ENCODE assay signal across 1 cellular context in the genomic region with DNA sequence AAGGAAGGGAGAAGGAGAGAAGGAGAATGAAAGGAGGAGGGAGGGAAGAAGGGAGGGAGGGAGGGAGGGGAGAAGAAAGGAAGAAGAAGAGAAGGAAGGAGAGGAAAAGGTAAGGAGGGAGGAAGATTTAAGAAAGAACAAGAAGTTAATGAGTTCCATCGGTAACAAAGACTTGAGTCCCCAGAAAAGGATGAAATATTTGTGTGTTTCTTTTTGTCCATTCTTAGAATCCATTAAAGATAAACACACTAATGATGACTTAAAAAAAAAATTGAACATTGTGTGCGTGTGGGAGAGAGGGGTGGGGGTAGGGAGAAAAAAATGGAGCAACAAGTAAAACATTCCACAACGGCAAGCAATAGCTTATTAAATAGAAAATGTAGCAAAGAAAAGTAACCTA.
TF ChIP-seq lines count a peak whose summit lies in the region.

No MANE protein-coding gene starts in this region.

TF ChIP-seq in A549, 52 proteins besides CTCF, POLR2A, EP300 and RAD21 (continued from another document):
- TF ChIP-seq, protein P1, sequence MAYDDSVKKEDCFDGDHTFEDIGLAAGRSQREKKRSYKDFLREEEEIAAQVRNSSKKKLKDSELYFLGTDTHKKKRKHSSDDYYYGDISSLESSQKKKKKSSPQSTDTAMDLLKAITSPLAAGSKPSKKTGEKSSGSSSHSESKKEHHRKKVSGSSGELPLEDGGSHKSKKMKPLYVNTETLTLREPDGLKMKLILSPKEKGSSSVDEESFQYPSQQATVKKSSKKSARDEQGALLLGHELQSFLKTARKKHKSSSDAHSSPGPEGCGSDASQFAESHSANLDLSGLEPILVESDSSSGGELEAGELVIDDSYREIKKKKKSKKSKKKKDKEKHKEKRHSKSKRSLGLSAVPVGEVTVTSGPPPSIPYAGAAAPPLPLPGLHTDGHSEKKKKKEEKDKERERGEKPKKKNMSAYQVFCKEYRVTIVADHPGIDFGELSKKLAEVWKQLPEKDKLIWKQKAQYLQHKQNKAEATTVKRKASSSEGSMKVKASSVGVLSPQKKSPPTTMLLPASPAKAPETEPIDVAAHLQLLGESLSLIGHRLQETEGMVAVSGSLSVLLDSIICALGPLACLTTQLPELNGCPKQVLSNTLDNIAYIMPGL (CRISPR knock-in tag; IDR thresholded peaks at IDR 0.05; ENCODE audit: borderline replicate concordance) = no peak
- TF ChIP-seq, protein P2, sequence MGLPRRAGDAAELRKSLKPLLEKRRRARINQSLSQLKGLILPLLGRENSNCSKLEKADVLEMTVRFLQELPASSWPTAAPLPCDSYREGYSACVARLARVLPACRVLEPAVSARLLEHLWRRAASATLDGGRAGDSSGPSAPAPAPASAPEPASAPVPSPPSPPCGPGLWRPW (IDR thresholded peaks at IDR 0.05) = no peak
TF ChIP-seq in A549: peak in this region for 0.
